Comparison of ENCODE assay signal across 8 cellular contexts in the genomic region with DNA sequence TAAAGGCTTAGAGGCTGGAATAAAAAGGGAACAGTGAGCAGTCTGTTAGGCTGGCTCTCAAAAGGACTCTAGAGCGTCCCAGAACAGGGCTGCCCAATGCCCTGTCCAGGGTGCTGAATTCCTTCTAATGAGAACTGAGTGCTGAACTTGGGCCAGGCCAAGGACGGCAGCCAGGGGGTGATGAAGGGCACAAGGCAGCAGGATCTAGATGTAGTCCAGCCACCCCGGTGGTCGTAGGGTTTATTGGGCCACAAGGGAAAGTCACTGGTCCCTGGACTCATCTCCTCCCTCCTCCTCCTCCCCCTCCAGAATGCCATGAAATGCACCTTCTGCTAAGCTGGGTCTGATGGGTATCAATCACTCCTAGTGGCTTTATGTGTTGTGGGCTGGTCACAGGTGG. TPM values are rescaled to one million over a fixed set of nuclear protein-coding genes. Genes with fewer than 3 reads are reported as not detected.
DNase-seq lines count a peak whose midpoint lies in the region; ATAC-seq, FAIRE-seq and TF ChIP-seq lines count a peak whose summit lies in the region.

No MANE protein-coding gene starts in this region.

- POLR2A ChIA-PET in A549 (lab: Yijun Ruan, JAX) = no interaction called here
- POLR2A ChIA-PET in SK-N-SH (lab: Yijun Ruan, JAX) = no interaction called here

- no peak for TF ChIP-seq RAD21 in A549 (conservative IDR thresholded peaks at IDR 0.05 in 1 of 2, IDR thresholded peaks at IDR 0.05 in 1 of 2)
- TF ChIP-seq RAD21 in SK-N-SH (IDR thresholded peaks at IDR 0.05; ENCODE audit: low read length) = no peak

- ATAC-seq in A549 = peak; percentile 87
- ATAC-seq in GM19035 (IDR thresholded peaks at IDR 0.05; ENCODE audit: unreplicated experiment) = no peak
- no peak for ATAC-seq in HG03378 (IDR thresholded peaks at IDR 0.05; ENCODE audit: unreplicated experiment)

- H3K9me3 ChIP-seq in A549 = no peaks in the 10 kb centered on the region
- no peaks in the 10 kb centered on the region for H3K9me3 ChIP-seq in SK-N-SH
- H3K9me3 ChIP-seq in kidney (ENCODE audit: control insufficient read depth in 1 of 2, low read length in 2 of 2) = peaks cover 0 to 7% of the 10 kb centered on the region in 2 donors

- no peaks in the 10 kb centered on the region for H3K9me2 ChIP-seq in SK-N-SH

- no peaks in the 10 kb centered on the region for H3F3A ChIP-seq in SK-N-SH (replicated peaks; ENCODE audit: insufficient read depth)

- H3K27ac Mint-ChIP-seq in brain = peak overlapping the region in 3 of 5 experiments; percentile 6 to 29 (median 20)

- peaks cover 11% of the 10 kb centered on the region for H3K4me1 ChIP-seq in A549
- no peaks in the 10 kb centered on the region for H3K4me1 ChIP-seq in SK-N-SH (ENCODE audit: control insufficient read depth in 1 of 2, insufficient read depth in 2 of 2, low read depth in 1 of 2, low read length in 1 of 2)
- no peaks in the 10 kb centered on the region for H3K4me1 ChIP-seq in kidney (ENCODE audit: control insufficient read depth in 1 of 2, insufficient read depth in 1 of 2, low read depth in 1 of 2, low read length in 2 of 2)

- no peak for TF ChIP-seq POLR2A in A549 (IDR thresholded peaks at IDR 0.05; ENCODE audit: low read length)

- H3K4me3 Mint-ChIP-seq in brain = no peak overlapping the region

- no peaks in the 10 kb centered on the region for H3K9me3 Mint-ChIP-seq in brain

- no peak overlapping the region for H3K4me2 ChIP-seq in A549
- H3K4me2 ChIP-seq in SK-N-SH = no peak overlapping the region

- no peak for TF ChIP-seq CTCF in A549 (IDR thresholded peaks at IDR 0.05)
- TF ChIP-seq CTCF in SK-N-SH (IDR thresholded peaks at IDR 0.05) = peak; percentile 38
- TF ChIP-seq CTCF in brain (conservative IDR thresholded peaks at IDR 0.05) = peak; percentile 17 to 60
- no peak for TF ChIP-seq CTCF in kidney (IDR thresholded peaks at IDR 0.05; ENCODE audit: borderline replicate concordance, extremely low read depth, insufficient read depth)

- H2AFZ ChIP-seq in SK-N-SH (ENCODE audit: low read depth) = no peak overlapping the region

- H3K27ac ChIP-seq in A549 (no peak overlapping the region), SK-N-SH (ENCODE audit: low read depth in 2 of 2, low read length in 1 of 2) (no peak overlapping the region), kidney (ENCODE audit: low read depth in 2 of 2, low read length in 2 of 2) (no peak overlapping the region)

- H4K20me1 ChIP-seq in SK-N-SH (ENCODE audit: insufficient read depth) = no peaks in the 10 kb centered on the region

- H3K9ac ChIP-seq in SK-N-SH = no peak overlapping the region
- H3K9ac ChIP-seq in kidney (ENCODE audit: low read length in 2 of 2) = no peak overlapping the region

- no peak overlapping the region for H3K4me3 ChIP-seq in A549
- H3K4me3 ChIP-seq in SK-N-SH (ENCODE audit: low read depth in 2 of 2, low read length in 1 of 2) = no peak overlapping the region
- H3K4me3 ChIP-seq in kidney (ENCODE audit: low read length in 2 of 2) = no peak overlapping the region

- WGBS in A549 (ENCODE audit: missing lambda C conversion rate) = 29% methylated on average over 4 of the region's 4 CpGs
- WGBS in SK-N-SH (ENCODE audit: low lambda C conversion rate) = 0% methylated on average over 2 of the region's 4 CpGs

- FAIRE-seq in A549 (lab: Jason Lieb, UNC) (no peak), kidney (lab: Jason Lieb, UNC) (no peak)

- TF ChIP-seq EP300 in A549 (IDR thresholded peaks at IDR 0.05) (no peak), SK-N-SH (IDR thresholded peaks at IDR 0.05; ENCODE audit: borderline replicate concordance in 1 of 2, low read depth in 1 of 2, low read length in 1 of 2) (no peak)

- no peaks in the 10 kb centered on the region for H3K36me3 ChIP-seq in SK-N-SH (replicated peaks in 1 of 2; ENCODE audit: control insufficient read depth in 1 of 2, insufficient read depth in 2 of 2, low read length in 1 of 2)
- no peaks in the 10 kb centered on the region for H3K36me3 ChIP-seq in kidney (ENCODE audit: control insufficient read depth in 1 of 2, insufficient read depth in 2 of 2, low read length in 2 of 2)

- peaks cover 11% of the 10 kb centered on the region for H3K4me1 Mint-ChIP-seq in brain

- peaks cover 5% of the 10 kb centered on the region for H3K27me3 Mint-ChIP-seq in brain

- H3K79me2 ChIP-seq in SK-N-SH (ENCODE audit: insufficient read depth) = no peaks in the 10 kb centered on the region

- intact Hi-C loops in kidney (cut with DNase I) = no loop called here

- DNase-seq in A549 (ENCODE audit: low read depth in 1 of 2, low spot score in 1 of 2) = peak; percentile 31 to 49
- peak; percentile 52 for DNase-seq in HCEC 1CT
- no peak for DNase-seq in SK-N-SH
- DNase-seq in kidney = peak; percentile 74
- DNase-seq in stimulated activated CD8-positive, alpha-beta memory T cell treated with anti-CD3 and anti-CD28 coated beads, Interleukin-4, amount 100 ng/mL, for 24 hours (ENCODE audit: low read depth) = peak; percentile 8

- peaks cover 8% of the 10 kb centered on the region for H3K36me3 Mint-ChIP-seq in brain

- no peaks in the 10 kb centered on the region for H3K27me3 ChIP-seq in SK-N-SH (ENCODE audit: insufficient read depth)

- CTCF ChIA-PET in A549 (lab: Yijun Ruan, JAX) (interaction anchor here (1.2 to 5.7 kb wide), 2 partner anchors 45 to 56 kb away, joined by 4 to 47 read pairs; no protein-coding TSS in a partner anchor), SK-N-SH (lab: Yijun Ruan, JAX) (no interaction called here)

TF ChIP-seq in SK-N-SH, 30 proteins besides CTCF, POLR2A, EP300 and RAD21:
- TF ChIP-seq, protein P1, sequence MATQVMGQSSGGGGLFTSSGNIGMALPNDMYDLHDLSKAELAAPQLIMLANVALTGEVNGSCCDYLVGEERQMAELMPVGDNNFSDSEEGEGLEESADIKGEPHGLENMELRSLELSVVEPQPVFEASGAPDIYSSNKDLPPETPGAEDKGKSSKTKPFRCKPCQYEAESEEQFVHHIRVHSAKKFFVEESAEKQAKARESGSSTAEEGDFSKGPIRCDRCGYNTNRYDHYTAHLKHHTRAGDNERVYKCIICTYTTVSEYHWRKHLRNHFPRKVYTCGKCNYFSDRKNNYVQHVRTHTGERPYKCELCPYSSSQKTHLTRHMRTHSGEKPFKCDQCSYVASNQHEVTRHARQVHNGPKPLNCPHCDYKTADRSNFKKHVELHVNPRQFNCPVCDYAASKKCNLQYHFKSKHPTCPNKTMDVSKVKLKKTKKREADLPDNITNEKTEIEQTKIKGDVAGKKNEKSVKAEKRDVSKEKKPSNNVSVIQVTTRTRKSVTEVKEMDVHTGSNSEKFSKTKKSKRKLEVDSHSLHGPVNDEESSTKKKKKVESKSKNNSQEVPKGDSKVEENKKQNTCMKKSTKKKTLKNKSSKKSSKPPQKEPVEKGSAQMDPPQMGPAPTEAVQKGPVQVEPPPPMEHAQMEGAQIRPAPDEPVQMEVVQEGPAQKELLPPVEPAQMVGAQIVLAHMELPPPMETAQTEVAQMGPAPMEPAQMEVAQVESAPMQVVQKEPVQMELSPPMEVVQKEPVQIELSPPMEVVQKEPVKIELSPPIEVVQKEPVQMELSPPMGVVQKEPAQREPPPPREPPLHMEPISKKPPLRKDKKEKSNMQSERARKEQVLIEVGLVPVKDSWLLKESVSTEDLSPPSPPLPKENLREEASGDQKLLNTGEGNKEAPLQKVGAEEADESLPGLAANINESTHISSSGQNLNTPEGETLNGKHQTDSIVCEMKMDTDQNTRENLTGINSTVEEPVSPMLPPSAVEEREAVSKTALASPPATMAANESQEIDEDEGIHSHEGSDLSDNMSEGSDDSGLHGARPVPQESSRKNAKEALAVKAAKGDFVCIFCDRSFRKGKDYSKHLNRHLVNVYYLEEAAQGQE (IDR thresholded peaks at IDR 0.05; ENCODE audit: low read depth, low read length) = peak; percentile 96
- TF ChIP-seq SIN3A (IDR thresholded peaks at IDR 0.05; ENCODE audit: borderline replicate concordance, low read depth, low read length) (no peak), GABPA (IDR thresholded peaks at IDR 0.05; ENCODE audit: low read depth) (no peak)

RNA-seq across cellular contexts. Expression of a gene that starts 19.2 kb away (rescaled TPM):
- polyA plus RNA-seq in A549 (2011; rRNA removed) (3.3 and 6.6 TPM in 2 replicates), A549 (2017; fragmentation: RNase III; extraction: RNeasy Plus Mini Kit Qiagen cat#74134 plus additional on column Dnase treatment) (9.7 to 15.3 TPM (median 14.8 TPM) in 3 replicates), SK-N-SH (2012; rRNA removed) (1.1 and 1.2 TPM in 2 replicates), brain (ENCODE audit: insufficient read depth, low read depth, low replicate concordance) (120 TPM), kidney (ENCODE audit: insufficient read depth, low read depth, low replicate concordance) (1.1 TPM)
- polyA plus RNA-seq in A549 (2012; cell fraction: cytosol; rRNA removed) = 2.3 and 3.6 TPM in 2 replicates
- 5.8 and 6.7 TPM in 2 replicates for polyA plus RNA-seq in A549 (2012; cell fraction: nucleus; rRNA removed)
- polyA minus RNA-seq in A549 (2011; rRNA and poly(A)+ RNA removed) = 7.7 TPM in 2 replicates
- polyA plus RNA-seq in SK-N-SH (2012; cell fraction: cytosol; rRNA removed) = 0.72 and 1.3 TPM in 2 replicates
- polyA plus RNA-seq in SK-N-SH (2012; cell fraction: nucleus; rRNA removed) = 1.2 and 1.6 TPM in 2 replicates
- total RNA-seq in kidney = 12.5 TPM

RNA-seq across cellular contexts. Expression of a gene that starts 30.6 kb away (rescaled TPM):
- polyA plus RNA-seq in A549 (2011; rRNA removed) = 9.8 and 9.9 TPM in 2 replicates
- polyA plus RNA-seq in A549 (2012; cell fraction: cytosol; rRNA removed) = 8.5 and 9.9 TPM in 2 replicates
- 5.6 and 7.2 TPM in 2 replicates for polyA plus RNA-seq in A549 (2012; cell fraction: nucleus; rRNA removed)
- 7.0 to 7.7 TPM (median 7.6 TPM) in 3 replicates for polyA plus RNA-seq in A549 (2017; fragmentation: RNase III; extraction: RNeasy Plus Mini Kit Qiagen cat#74134 plus additional on column Dnase treatment)
- polyA minus RNA-seq in A549 (2011; rRNA and poly(A)+ RNA removed) = 6.0 and 8.1 TPM in 2 replicates
- polyA plus RNA-seq in SK-N-SH (2012; rRNA removed) = 15.1 and 17.6 TPM in 2 replicates
- polyA plus RNA-seq in SK-N-SH (2012; cell fraction: cytosol; rRNA removed) = 10.3 and 13.3 TPM in 2 replicates
- polyA plus RNA-seq in SK-N-SH (2012; cell fraction: nucleus; rRNA removed) = 6.8 and 7.1 TPM in 2 replicates
- 61.4 TPM for polyA plus RNA-seq in brain (ENCODE audit: insufficient read depth, low read depth, low replicate concordance)
- total RNA-seq in kidney = 26.5 TPM
- polyA plus RNA-seq in kidney (ENCODE audit: insufficient read depth, low read depth, low replicate concordance) = 39.7 TPM

RNA-seq across cellular contexts. Expression of a gene that starts 47.4 kb away (rescaled TPM):
- polyA plus RNA-seq in A549 (2011; rRNA removed) (9.8 and 10.4 TPM in 2 replicates), A549 (2017; fragmentation: RNase III; extraction: RNeasy Plus Mini Kit Qiagen cat#74134 plus additional on column Dnase treatment) (22.1 to 24.0 TPM (median 22.4 TPM) in 3 replicates), SK-N-SH (2012; rRNA removed) (3.4 and 5.4 TPM in 2 replicates), brain (ENCODE audit: insufficient read depth, low read depth, low replicate concordance) (64.4 TPM), kidney (ENCODE audit: insufficient read depth, low read depth, low replicate concordance) (24.9 TPM)
- polyA plus RNA-seq in A549 (2012; cell fraction: cytosol; rRNA removed) = 7.6 and 10.4 TPM in 2 replicates
- polyA plus RNA-seq in A549 (2012; cell fraction: nucleus; rRNA removed) = 25.0 and 36.1 TPM in 2 replicates
- 35.3 and 40.2 TPM in 2 replicates for polyA minus RNA-seq in A549 (2011; rRNA and poly(A)+ RNA removed)
- 2.0 and 3.2 TPM in 2 replicates for polyA plus RNA-seq in SK-N-SH (2012; cell fraction: cytosol; rRNA removed)
- polyA plus RNA-seq in SK-N-SH (2012; cell fraction: nucleus; rRNA removed) = 8.3 and 9.1 TPM in 2 replicates
- 113 TPM for total RNA-seq in kidney

Comparison
In these comparisons a context has a peak if more than half of its experiments do, and no peak if none do; other contexts are left out.
1. ATAC-seq: peak in A549 (2 of 2); none in GM19035 (single experiment) and HG03378 (single experiment).
2. CTCF ChIP-seq: peak in SK-N-SH (single experiment) and brain (2 of 2); none in A549 (single experiment) and kidney (single experiment).